ENCODE assay signal across 26 cellular contexts in genomic region chr1:180256353-180257027, GRCh38. TPM values are rescaled to one million over a fixed set of nuclear protein-coding genes. Genes with fewer than 3 reads are reported as not detected.
DNase-seq lines count a peak whose midpoint lies in the region; ATAC-seq and TF ChIP-seq lines count a peak whose summit lies in the region.
"Had no signal": no experiment of that assay in that cellular context is flagged by ENCODE, and none has a peak within 500 bp of the region (broad histone marks: within the 10 kb centered on the region; RNA-seq: fewer than 3 reads in every experiment).

No MANE protein-coding gene starts in this region.

- POLR2A ChIA-PET in WTC11 (lab: Charles Lee): no interaction called here

- H3K9me3 ChIP-seq in H9 (ENCODE audit: control insufficient read depth, low read depth, low read length) (no peaks in the 10 kb centered on the region), neuronal stem cell (replicated peaks in 1 of 2; ENCODE audit: control insufficient read depth in 2 of 2, insufficient read depth in 1 of 2, low read depth in 1 of 2, low read length in 2 of 2) (no peaks in the 10 kb centered on the region), mesenchymal stem cell (ENCODE audit: control insufficient read depth, low read length) (no peaks in the 10 kb centered on the region)
- H3K9me3 ChIP-seq: transverse colon had no signal

- H2BK5ac ChIP-seq in H9 (ENCODE audit: insufficient read length, low read length): no peak overlapping the region
- no peak overlapping the region for H2BK5ac ChIP-seq in neuronal stem cell (ENCODE audit: low read length)
- no peak overlapping the region for H2BK5ac ChIP-seq in mesenchymal stem cell (ENCODE audit: low read depth, low read length, poor library complexity, severe bottlenecking)

- no peaks in the 10 kb centered on the region for H3K79me2 ChIP-seq in H9 (ENCODE audit: insufficient read depth, low read length)

- no peaks in the 10 kb centered on the region for H3K79me1 ChIP-seq in H9 (ENCODE audit: insufficient read depth, low read depth, low read length, poor library complexity, severe bottlenecking)
- no peaks in the 10 kb centered on the region for H3K79me1 ChIP-seq in neuronal stem cell (ENCODE audit: low read depth, low read length)
- H3K79me1 ChIP-seq in mesenchymal stem cell (replicated peaks; ENCODE audit: low read length, poor library complexity, severe bottlenecking): no peaks in the 10 kb centered on the region

- H3K36me3 ChIP-seq in neuronal stem cell (replicated peaks in 1 of 2; ENCODE audit: control insufficient read depth in 2 of 2, insufficient read depth in 2 of 2, low read length in 2 of 2) (no peaks in the 10 kb centered on the region), mesenchymal stem cell (ENCODE audit: control insufficient read depth in 1 of 2, insufficient read depth in 2 of 2, low read depth in 1 of 2, low read length in 2 of 2) (no peaks in the 10 kb centered on the region)
- H3K36me3 ChIP-seq: transverse colon had no signal

- H2BK15ac ChIP-seq in H9 (ENCODE audit: low read depth, low read length) (no peak overlapping the region), neuronal stem cell (ENCODE audit: low read length) (no peak overlapping the region), mesenchymal stem cell (ENCODE audit: low read depth, poor library complexity, severe bottlenecking) (no peak overlapping the region)

- no CpG with 5 or more reads among the region's 15 CpGs for WGBS in H9 (ENCODE audit: extremely low coverage, insufficient read length, low lambda C conversion rate)
- no CpG with 5 or more reads among the region's 15 CpGs for WGBS in neuronal stem cell (ENCODE audit: extremely low coverage in 2 of 2, insufficient read length in 2 of 2, insufficient replicate concordance in 1 of 2), 2 donors
- 91% methylated on average over 15 of the region's 15 CpGs for WGBS in mesenchymal stem cell

- H2AK5ac ChIP-seq in H9 (ENCODE audit: insufficient read length, low read length) (no peak overlapping the region), neuronal stem cell (ENCODE audit: low read depth, low read length) (no peak overlapping the region), mesenchymal stem cell (ENCODE audit: low read length, severe bottlenecking) (no peak overlapping the region)

- H3K27me3 Mint-ChIP-seq in H9 (ENCODE audit: low read depth) (peaks cover 3% of the 10 kb centered on the region), WTC11 (ENCODE audit: low read depth) (no peaks in the 10 kb centered on the region; the same call in 1 of the 2 replicates)
- H3K27me3 Mint-ChIP-seq in activated T-helper 2 cell treated with anti-CD3 and anti-CD28 coated beads, Interferon-gamma antibody, Interleukin-2, Interleukin-4, amounts not matched to agents 10 μg/mL and 5 μg/mL and 100 μg/mL, durations not matched to agents 14 hours and 24 hours and 36 hours (ENCODE audit: low read depth): peaks cover 2% of the 10 kb centered on the region
- H3K27me3 Mint-ChIP-seq: activated naive CD8-positive, alpha-beta T cell treated with anti-CD3 and anti-CD28 coated beads, Interleukin-2, amount 10 ng/mL, durations not matched to agents 7 days and 5 days had no signal

- H4K5ac ChIP-seq in H9 (ENCODE audit: insufficient read length, low read depth, low read length): no peak overlapping the region

- CTCF ChIA-PET in WTC11 (lab: Charles Lee): interaction anchor here (0.7 to 1.3 kb wide), 3 partner anchors 27 to 159 kb away, joined by 3 to 4 read pairs (median 4); no protein-coding TSS in a partner anchor

- H3K36me3 Mint-ChIP-seq in H9 (ENCODE audit: insufficient read depth in 1 of 3, low read depth in 3 of 3): peaks cover 0 to 1% (median 0%) of the 10 kb centered on the region in 3 experiments; a peak in 1 of 7 replicates
- H3K36me3 Mint-ChIP-seq in WTC11: peaks cover 4% of the 10 kb centered on the region; the same call in 1 of the 2 replicates
- H3K36me3 Mint-ChIP-seq in activated T-helper 2 cell treated with anti-CD3 and anti-CD28 coated beads, Interferon-gamma antibody, Interleukin-2, Interleukin-4, amounts not matched to agents 10 μg/mL and 5 μg/mL and 100 μg/mL, durations not matched to agents 14 hours and 24 hours and 36 hours (ENCODE audit: low read depth): no peaks in the 10 kb centered on the region
- H3K36me3 Mint-ChIP-seq: activated naive CD8-positive, alpha-beta T cell treated with anti-CD3 and anti-CD28 coated beads, Interleukin-2, amount 10 ng/mL, durations not matched to agents 7 days and 5 days; brain; CD4-positive, alpha-beta memory T cell; natural killer cell treated with Interleukin-12 subunit alpha and Interleukin-12 subunit beta and Interleukin-15 and Interleukin-18, amount 100 ng/mL, for 72 hours had no signal

- no peak overlapping the region for H3K56ac ChIP-seq in H9 (ENCODE audit: insufficient read length, low read depth, low read length)

- no peak overlapping the region for H2BK20ac ChIP-seq in H9 (ENCODE audit: low read depth, low read length, poor library complexity, severe bottlenecking)

- H4K20me1 ChIP-seq in H9 (ENCODE audit: control insufficient read depth, insufficient read depth, insufficient read length): no peaks in the 10 kb centered on the region

- H3K4me1 ChIP-seq in H9 (ENCODE audit: insufficient read depth, low read length): no peaks in the 10 kb centered on the region; the same call in 1 of the 2 replicates
- peaks cover 0 to 2% of the 10 kb centered on the region in 2 donors for H3K4me1 ChIP-seq in neuronal stem cell (ENCODE audit: control insufficient read depth in 2 of 2, insufficient read depth in 1 of 2, low read depth in 1 of 2, low read length in 2 of 2)
- H3K4me1 ChIP-seq in mesenchymal stem cell (ENCODE audit: control insufficient read depth, insufficient read depth, low read depth, low read length): peaks cover 32% of the 10 kb centered on the region
- H3K4me1 ChIP-seq: transverse colon had no signal

- H3T11ph ChIP-seq in H9 (ENCODE audit: low read length): no peak overlapping the region

- H3K4ac ChIP-seq in H9 (ENCODE audit: low read depth, low read length) (no peak overlapping the region), neuronal stem cell (ENCODE audit: low read length) (no peak overlapping the region), mesenchymal stem cell (ENCODE audit: low read depth in 1 of 2, low read length in 2 of 2) (no peak overlapping the region)

- H3K4me1 Mint-ChIP-seq in H9 (peaks cover 22 to 43% of the 10 kb centered on the region in 2 experiments), WTC11 (peaks cover 31% of the 10 kb centered on the region)
- no peaks in the 10 kb centered on the region for H3K4me1 Mint-ChIP-seq in activated T-helper 2 cell treated with anti-CD3 and anti-CD28 coated beads, Interferon-gamma antibody, Interleukin-2, Interleukin-4, amounts not matched to agents 10 μg/mL and 5 μg/mL and 100 μg/mL, durations not matched to agents 14 hours and 24 hours and 36 hours (ENCODE audit: low read depth)

- H3K4me3 ChIP-seq in neuronal stem cell (ENCODE audit: low read length in 2 of 2): no peak overlapping the region
- H3K4me3 ChIP-seq in mesenchymal stem cell (ENCODE audit: insufficient read depth in 1 of 2, low read depth in 1 of 2, low read length in 2 of 2): no peak overlapping the region
- H3K4me3 ChIP-seq: transverse colon had no signal

- H3K9ac ChIP-seq in H9 (ENCODE audit: extremely low read depth, insufficient read length, low read length) (no peak overlapping the region), neuronal stem cell (ENCODE audit: low read depth, low read length, poor library complexity) (no peak overlapping the region), mesenchymal stem cell (ENCODE audit: low read length) (no peak overlapping the region)
- H3K9ac ChIP-seq: KMS-11 had no signal

- H3K27me3 ChIP-seq in H9 (ENCODE audit: insufficient read depth, low read length) (no peaks in the 10 kb centered on the region), neuronal stem cell (ENCODE audit: control insufficient read depth in 3 of 3, insufficient read depth in 3 of 3, low read depth in 1 of 3, low read length in 3 of 3) (peaks cover 0 to 42% (median 2%) of the 10 kb centered on the region in 3 experiments), mesenchymal stem cell (ENCODE audit: control insufficient read depth in 1 of 2, insufficient read depth in 1 of 2, low read length in 2 of 2) (peaks cover 11 to 96% of the 10 kb centered on the region in 2 experiments)

- H3K23ac ChIP-seq in H9 (ENCODE audit: insufficient read length, low read depth, low read length) (no peak overlapping the region), neuronal stem cell (ENCODE audit: low read depth, low read length, poor library complexity) (no peak overlapping the region), mesenchymal stem cell (ENCODE audit: low read length in 2 of 2) (no peak overlapping the region)

- H4K91ac ChIP-seq in H9 (ENCODE audit: insufficient read length, low read depth, low read length) (no peak overlapping the region), neuronal stem cell (ENCODE audit: low read depth, low read length, poor library complexity) (no peak overlapping the region), mesenchymal stem cell (ENCODE audit: low read length) (no peak overlapping the region)

- H3K9me3 Mint-ChIP-seq in H9 (no peaks in the 10 kb centered on the region), WTC11 (no peaks in the 10 kb centered on the region)
- H3K9me3 Mint-ChIP-seq in activated T-helper 2 cell treated with anti-CD3 and anti-CD28 coated beads, Interferon-gamma antibody, Interleukin-2, Interleukin-4, amounts not matched to agents 10 μg/mL and 5 μg/mL and 100 μg/mL, durations not matched to agents 14 hours and 24 hours and 36 hours: no peaks in the 10 kb centered on the region
- H3K9me3 Mint-ChIP-seq: activated naive CD8-positive, alpha-beta T cell treated with anti-CD3 and anti-CD28 coated beads, Interleukin-2, amount 10 ng/mL, durations not matched to agents 7 days and 5 days; CD4-positive, alpha-beta memory T cell; natural killer cell treated with Interleukin-12 subunit alpha and Interleukin-12 subunit beta and Interleukin-15 and Interleukin-18, amount 100 ng/mL, for 72 hours had no signal

- H3K27ac Mint-ChIP-seq in H9 (peak overlapping the region in 2 of 3 experiments; percentile 87 to 89; a peak in 5 of 7 replicates), WTC11 (peak overlapping the region; percentile 89)
- no peak overlapping the region for H3K27ac Mint-ChIP-seq in activated T-helper 2 cell treated with anti-CD3 and anti-CD28 coated beads, Interferon-gamma antibody, Interleukin-2, Interleukin-4, amounts not matched to agents 10 μg/mL and 5 μg/mL and 100 μg/mL, durations not matched to agents 14 hours and 24 hours and 36 hours
- H3K27ac Mint-ChIP-seq: activated CD8-positive, alpha-beta T cell treated with anti-CD3 and anti-CD28 coated beads, Interleukin-2, amount 10 ng/mL, durations not matched to agents 7 days and 5 days; activated naive CD8-positive, alpha-beta T cell treated with anti-CD3 and anti-CD28 coated beads, Interleukin-2, amount 10 ng/mL, durations not matched to agents 7 days and 5 days; CD4-positive, alpha-beta memory T cell; natural killer cell treated with Interleukin-12 subunit alpha and Interleukin-12 subunit beta and Interleukin-15 and Interleukin-18, amount 100 ng/mL, for 72 hours had no signal

- H3K27ac ChIP-seq in H9 (ENCODE audit: insufficient read length, low read depth, low read length): no peak overlapping the region
- H3K27ac ChIP-seq in neuronal stem cell (replicated peaks; ENCODE audit: low read length): no peak overlapping the region
- H3K27ac ChIP-seq in mesenchymal stem cell (ENCODE audit: low read length, poor library complexity, severe bottlenecking): no peak overlapping the region
- H3K27ac ChIP-seq: KMS-11, transverse colon had no signal

- DNase-seq in NCI-H146 (lab: John Stamatoyannopoulos, UW) (peak; percentile 15), NCI-H146 treated with DMSO at 0.1 percent for 48 hours (lab: John Stamatoyannopoulos, UW; ENCODE audit: unreplicated experiment) (no peak), H9 (no peak), WTC11 (ENCODE audit: low spot score) (no peak), neuronal stem cell (ENCODE audit: low spot score) (no peak), iPS-NIHi7 (ENCODE audit: extremely low spot score) (no peak), mesenchymal stem cell (no peak)
- no peak for DNase-seq in activated T-helper 2 cell treated with anti-CD3 and anti-CD28 coated beads, Interferon-gamma antibody, Interleukin-2, Interleukin-4, amounts not matched to agents 10 μg/mL and 5 μg/mL and 100 μg/mL, durations not matched to agents 14 hours and 24 hours and 36 hours (ENCODE audit: low spot score)
- DNase-seq: 8988T; activated CD4-positive, alpha-beta T cell treated with anti-CD3 and anti-CD28 coated beads for 1 hour; activated CD8-positive, alpha-beta T cell treated with anti-CD3 and anti-CD28 coated beads, Interleukin-2, amount 10 ng/mL, durations not matched to agents 7 days and 5 days; activated effector memory CD4-positive, alpha-beta T cell treated with anti-CD3 and anti-CD28 coated beads, Interleukin-2, amount 50 U/mL, for 16 hours; activated naive CD8-positive, alpha-beta T cell treated with anti-CD3 and anti-CD28 coated beads, Interleukin-2, amount 10 ng/mL, durations not matched to agents 7 days and 5 days; activated T-cell treated with anti-CD3 and anti-CD28 coated beads for 4 hours; CD4-positive, alpha-beta memory T cell; effector CD8-positive, alpha-beta T cell; erythroblast; foreskin fibroblast; NCI-H1436; NCI-H774; PC-3; stimulated activated CD8-positive, alpha-beta memory T cell treated with anti-CD3 and anti-CD28 coated beads, Interleukin-4, amount 100 ng/mL, for 48 hours; transverse colon had no signal

- H4K8ac ChIP-seq in H9 (replicated peaks; ENCODE audit: insufficient read length, low read depth, low read length) (no peak overlapping the region), neuronal stem cell (ENCODE audit: low read depth, low read length) (no peak overlapping the region), mesenchymal stem cell (ENCODE audit: low read length) (no peak overlapping the region)

- H3K4me2 ChIP-seq in H9 (ENCODE audit: insufficient read depth, insufficient read length, low read length) (no peak overlapping the region), neuronal stem cell (ENCODE audit: insufficient read depth, low read length, poor library complexity, severe bottlenecking) (no peak overlapping the region), mesenchymal stem cell (ENCODE audit: low read length, poor library complexity, severe bottlenecking) (no peak overlapping the region)
- H3K4me2 ChIP-seq: KMS-11 had no signal

- H3K23me2 ChIP-seq in H9 (ENCODE audit: insufficient read length, low read depth, low read length, poor library complexity, severe bottlenecking): no peaks in the 10 kb centered on the region

- H3K14ac ChIP-seq in H9 (ENCODE audit: insufficient read depth, low read length) (no peak overlapping the region; the same call in 1 of the 2 replicates), neuronal stem cell (ENCODE audit: low read length) (no peak overlapping the region), mesenchymal stem cell (ENCODE audit: low read length in 2 of 2) (no peak overlapping the region)

- H3K18ac ChIP-seq in H9 (ENCODE audit: insufficient read length, low read depth, low read length): no peak overlapping the region
- peak overlapping the region; percentile 11 for H3K18ac ChIP-seq in neuronal stem cell (ENCODE audit: low read length)
- no peak overlapping the region for H3K18ac ChIP-seq in mesenchymal stem cell (ENCODE audit: low read depth in 1 of 2, low read length in 2 of 2)

- intact Hi-C loops in activated T-helper 2 cell treated with anti-CD3 and anti-CD28 coated beads, Interferon-gamma antibody, Interleukin-2, Interleukin-4, amounts not matched to agents 10 μg/mL and 5 μg/mL and 100 μg/mL, durations not matched to agents 14 hours and 24 hours and 36 hours (cut with micrococcal nuclease): no loop called here

- H2BK12ac ChIP-seq in H9 (ENCODE audit: insufficient read length, low read depth, low read length): no peak overlapping the region
- H2BK12ac ChIP-seq in neuronal stem cell (ENCODE audit: low read length): no peak overlapping the region
- H2BK12ac ChIP-seq in mesenchymal stem cell (ENCODE audit: low read length in 2 of 2): no peak overlapping the region

- no peak; the same call in 1 of the 2 replicates for ATAC-seq in WTC11
- ATAC-seq: activated CD8-positive, alpha-beta T cell treated with anti-CD3 and anti-CD28 coated beads, Interleukin-2, amount 10 ng/mL, durations not matched to agents 7 days and 5 days; natural killer cell treated with Interleukin-12 subunit alpha and Interleukin-12 subunit beta and Interleukin-15 and Interleukin-18, amount 100 ng/mL, for 72 hours; PC-3 had no signal

- H2BK120ac ChIP-seq in H9 (ENCODE audit: low read depth, low read length, poor library complexity, severe bottlenecking): no peak overlapping the region
- H2BK120ac ChIP-seq in neuronal stem cell (ENCODE audit: low read depth, low read length): no peak overlapping the region
- no peak overlapping the region for H2BK120ac ChIP-seq in mesenchymal stem cell (ENCODE audit: low read depth, low read length)

- H2AFZ ChIP-seq in H9 (ENCODE audit: low read length) (no peak overlapping the region), neuronal stem cell (ENCODE audit: low read length) (peak overlapping the region; percentile 7), mesenchymal stem cell (ENCODE audit: low read depth, low read length) (no peak overlapping the region)

- H3K4me3 Mint-ChIP-seq in H9 (no peak overlapping the region), WTC11 (no peak overlapping the region)
- H3K4me3 Mint-ChIP-seq in activated T-helper 2 cell treated with anti-CD3 and anti-CD28 coated beads, Interferon-gamma antibody, Interleukin-2, Interleukin-4, amounts not matched to agents 10 μg/mL and 5 μg/mL and 100 μg/mL, durations not matched to agents 14 hours and 24 hours and 36 hours (ENCODE audit: low read depth): no peak overlapping the region
- H3K4me3 Mint-ChIP-seq: activated CD8-positive, alpha-beta T cell treated with anti-CD3 and anti-CD28 coated beads, Interleukin-2, amount 10 ng/mL, durations not matched to agents 7 days and 5 days; activated naive CD8-positive, alpha-beta T cell treated with anti-CD3 and anti-CD28 coated beads, Interleukin-2, amount 10 ng/mL, durations not matched to agents 7 days and 5 days; brain; CD4-positive, alpha-beta memory T cell; natural killer cell treated with Interleukin-12 subunit alpha and Interleukin-12 subunit beta and Interleukin-15 and Interleukin-18, amount 100 ng/mL, for 72 hours had no signal

- TF ChIP-seq CTCF in H9 (conservative IDR thresholded peaks at IDR 0.05) (no peak), WTC11 (IDR thresholded peaks at IDR 0.05) (no peak)

RNA-seq across cellular contexts. Expression of gene LHX4, which starts 26.4 kb away (rescaled TPM):
- total RNA-seq in H9 (2021): 1.9 and 2.0 TPM in 2 replicates
- 7.7 to 19.2 TPM (median 9.2 TPM) in 3 replicates for total RNA-seq in WTC11 (2021)
- polyA plus RNA-seq in neuronal stem cell (2013, experiment 1 of 2): 0.06 TPM
- polyA plus RNA-seq in neuronal stem cell (2013, experiment 2 of 2): 0.08 TPM
- 0.01 TPM for polyA plus RNA-seq in mesenchymal stem cell (2013, experiment 1 of 2)
- polyA plus RNA-seq in mesenchymal stem cell (2013, experiment 2 of 2): 0.01 TPM
- not detected in 2 replicates for total RNA-seq in activated T-helper 2 cell treated with anti-CD3 and anti-CD28 coated beads, Interferon-gamma antibody, Interleukin-2, Interleukin-4, amounts not matched to agents 10 μg/mL and 5 μg/mL and 100 μg/mL, durations not matched to agents 14 hours and 24 hours and 36 hours
- total RNA-seq: activated CD8-positive, alpha-beta T cell treated with anti-CD3 and anti-CD28 coated beads, Interleukin-2, amount 10 ng/mL, durations not matched to agents 7 days and 5 days; activated naive CD8-positive, alpha-beta T cell treated with anti-CD3 and anti-CD28 coated beads, Interleukin-2, amount 10 ng/mL, durations not matched to agents 7 days and 5 days; CD4-positive, alpha-beta memory T cell; natural killer cell treated with Interleukin-12 subunit alpha and Interleukin-12 subunit beta and Interleukin-15 and Interleukin-18, amount 100 ng/mL, for 72 hours had no signal
